8 cellular contexts compared by ENCODE assay signal in genomic region chr5:136079195-136079985, GRCh38. TPM values are rescaled to one million over a fixed set of nuclear protein-coding genes. Genes with fewer than 3 reads are reported as not detected.
DNase-seq lines count a peak whose midpoint lies in the region; ATAC-seq and TF ChIP-seq lines count a peak whose summit lies in the region.

No MANE protein-coding gene starts in this region.

- no peak overlapping the region for H3K27ac Mint-ChIP-seq in activated CD4-positive, alpha-beta T cell treated with anti-CD3 and anti-CD28 coated beads for 36 hours

- peak overlapping the region; percentile 18 for H2AFZ ChIP-seq in smooth muscle cell (ENCODE audit: low read depth)

- WGBS in smooth muscle cell (ENCODE audit: low lambda C conversion rate) = 54% methylated on average over 20 of the region's 25 CpGs

- no peaks in the 10 kb centered on the region for H3K4me1 ChIP-seq in smooth muscle cell (ENCODE audit: low read depth)

- no peaks in the 10 kb centered on the region for H3K9me3 Mint-ChIP-seq in activated CD4-positive, alpha-beta T cell treated with anti-CD3 and anti-CD28 coated beads for 36 hours (ENCODE audit: low read depth)

- intact Hi-C loops in activated CD4-positive, alpha-beta T cell treated with anti-CD3 and anti-CD28 coated beads for 36 hours (cut with DNase I, micrococcal nuclease) = no loop called here

- peaks cover 28% of the 10 kb centered on the region for H3K27me3 Mint-ChIP-seq in activated CD4-positive, alpha-beta T cell treated with anti-CD3 and anti-CD28 coated beads for 36 hours

- H3K36me3 Mint-ChIP-seq in activated CD4-positive, alpha-beta T cell treated with anti-CD3 and anti-CD28 coated beads for 36 hours (ENCODE audit: low read depth) = no peaks in the 10 kb centered on the region

- DNase-seq in activated CD4-positive, alpha-beta T cell treated with anti-CD3 and anti-CD28 coated beads for 36 hours = peak; percentile 10
- DNase-seq in activated CD4-positive, alpha-beta T cell treated with anti-CD3 and anti-CD28 coated beads for 48 hours = no peak
- DNase-seq in germinal center (ENCODE audit: low spot score) = peak; percentile 26
- no peak for DNase-seq in smooth muscle cell (lab: John Stamatoyannopoulos, UW; ENCODE audit: unreplicated experiment)
- DNase-seq in HuH-7.5 (ENCODE audit: low spot score) = no peak
- no peak for DNase-seq in NCI-H2227 (lab: John Stamatoyannopoulos, UW; ENCODE audit: unreplicated experiment)

- no peaks in the 10 kb centered on the region for H3K36me3 ChIP-seq in smooth muscle cell (ENCODE audit: low read depth)

- POLR2A ChIA-PET in activated CD4-positive, alpha-beta T cell treated with anti-CD3 and anti-CD28 coated beads for 36 hours (lab: Charles Lee) = no interaction called here

- peak overlapping the region; percentile 84 for H3K4me2 ChIP-seq in smooth muscle cell

- no peak overlapping the region for H3K27ac ChIP-seq in smooth muscle cell (ENCODE audit: low read depth)

- TF ChIP-seq CTCF in WI38 (IDR thresholded peaks at IDR 0.05; ENCODE audit: low read depth, low read length) = no peak; the same call in 1 of the 2 replicates
- TF ChIP-seq CTCF in smooth muscle cell (IDR thresholded peaks at IDR 0.05; ENCODE audit: borderline replicate concordance, insufficient read depth, poor library complexity, severe bottlenecking) = no peak

- H3K9ac ChIP-seq in smooth muscle cell (ENCODE audit: low read depth) = peak overlapping the region; percentile 43

- peak overlapping the region; percentile 57 for H3K4me3 ChIP-seq in WI38 (ENCODE audit: low read depth, low read length)
- peak overlapping the region; percentile 48 for H3K4me3 ChIP-seq in smooth muscle cell

- H3K79me2 ChIP-seq in smooth muscle cell (ENCODE audit: low read depth) = no peaks in the 10 kb centered on the region

- H3K4me1 Mint-ChIP-seq in activated CD4-positive, alpha-beta T cell treated with anti-CD3 and anti-CD28 coated beads for 36 hours = peaks cover 3% of the 10 kb centered on the region

- H3K4me3 Mint-ChIP-seq in activated CD4-positive, alpha-beta T cell treated with anti-CD3 and anti-CD28 coated beads for 36 hours = peak overlapping the region; percentile 55

- H3K27me3 ChIP-seq in smooth muscle cell (ENCODE audit: low read depth) = no peaks in the 10 kb centered on the region

- H4K20me1 ChIP-seq in smooth muscle cell (ENCODE audit: low read depth) = no peaks in the 10 kb centered on the region

- peaks cover 10% of the 10 kb centered on the region for H3F3A ChIP-seq in smooth muscle cell (ENCODE audit: low read depth)

- H3K9me3 ChIP-seq in smooth muscle cell (replicated peaks; ENCODE audit: low read depth) = no peaks in the 10 kb centered on the region

- no peak for ATAC-seq in activated CD4-positive, alpha-beta T cell treated with anti-CD3 and anti-CD28 coated beads for 36 hours
- no peak for ATAC-seq in HG03045 (IDR thresholded peaks at IDR 0.05; ENCODE audit: unreplicated experiment)

- CTCF ChIA-PET in activated CD4-positive, alpha-beta T cell treated with anti-CD3 and anti-CD28 coated beads for 36 hours (lab: Charles Lee) = interaction anchor here (0.9 kb wide), 1 partner anchor 52 kb away, joined by 3 read pairs; no protein-coding TSS in a partner anchor

RNA-seq across cellular contexts. Expression of gene TGFBI, which starts 50.6 kb away (rescaled TPM):
- total RNA-seq in activated CD4-positive, alpha-beta T cell treated with anti-CD3 and anti-CD28 coated beads for 36 hours = not detected
- 2,635 and 2,673 TPM in 2 replicates for total RNA-seq in smooth muscle cell
- polyA plus RNA-seq in smooth muscle cell = 2,505 and 2,991 TPM in 2 replicates

RNA-seq across cellular contexts. Expression of gene SMAD5, which starts 53.3 kb away (rescaled TPM):
- 1 to 10 TPM; 5.4 to 7.7 TPM for total RNA-seq in activated CD4-positive, alpha-beta T cell treated with anti-CD3 and anti-CD28 coated beads for 36 hours
- 61.7 and 85.4 TPM in 2 replicates for total RNA-seq in smooth muscle cell
- 24.8 and 28.5 TPM in 2 replicates for polyA plus RNA-seq in smooth muscle cell

Comparison
In these comparisons a context has a peak if more than half of its experiments do, and no peak if none do; other contexts are left out.
1. DNase-seq: peak in activated CD4-positive, alpha-beta T cell treated with anti-CD3 and anti-CD28 coated beads for 36 hours (single experiment) and germinal center (single experiment); none in activated CD4-positive, alpha-beta T cell treated with anti-CD3 and anti-CD28 coated beads for 48 hours (single experiment), smooth muscle cell (single experiment), HuH-7.5 (single experiment) and NCI-H2227 (single experiment).
2. RNA of gene TGFBI, which starts 50.6 kb away (total RNA-seq): 2,635 to 2,673 TPM in smooth muscle cell; not detected in activated CD4-positive, alpha-beta T cell treated with anti-CD3 and anti-CD28 coated beads for 36 hours; every median in the first group is over 1,000 times any median in the second.